In genomic region chr2:33134764-33135560, GRCh38 we compare ENCODE assay signal across 11 cellular contexts.
A peak's percentile ranks its signal among the peaks of the same experiment; 100 is the strongest.
DNase-seq lines count a peak whose midpoint lies in the region; ATAC-seq, FAIRE-seq and TF ChIP-seq lines count a peak whose summit lies in the region.
"Had no signal": no experiment of that assay in that cellular context is flagged by ENCODE, and none has a peak within 500 bp of the region (broad histone marks: within the 10 kb centered on the region; RNA-seq: fewer than 3 reads in every experiment).

No MANE protein-coding gene starts in this region.

- peaks cover 3% of the 10 kb centered on the region for H3K27me3 Mint-ChIP-seq in nephron progenitor cell (ENCODE audit: low read depth, poor library complexity)

- no peaks in the 10 kb centered on the region for H3K36me3 ChIP-seq in RWPE2 (ENCODE audit: low read depth)
- H3K36me3 ChIP-seq: BE2C had no signal

- H3K9me3 Mint-ChIP-seq in nephron progenitor cell, result no peaks in the 10 kb centered on the region

- H3K27me3 ChIP-seq in RWPE2 (ENCODE audit: insufficient read depth, poor library complexity, severe bottlenecking), result no peaks in the 10 kb centered on the region

- peaks cover 38% of the 10 kb centered on the region for H3K4me1 ChIP-seq in A549
- H3K4me1 ChIP-seq in RWPE2 (ENCODE audit: insufficient read depth, poor library complexity, severe bottlenecking), result peaks cover 25% of the 10 kb centered on the region
- H3K4me1 ChIP-seq: BE2C had no signal

- TF ChIP-seq EP300 in A549 (IDR thresholded peaks at IDR 0.05), result no peak

- WGBS in A549 (ENCODE audit: missing lambda C conversion rate), result 85% methylated on average over 14 of the region's 14 CpGs

- H3K36me3 Mint-ChIP-seq in nephron progenitor cell (ENCODE audit: low read depth), result no peaks in the 10 kb centered on the region

- ATAC-seq in A549 (peak; percentile 41 to 44; a peak in 5 of 6 replicates), RWPE2 (ENCODE audit: low read depth) (peak; percentile 22; the same call in 2 of the 3 replicates), HG03378 (IDR thresholded peaks at IDR 0.05; ENCODE audit: unreplicated experiment) (no peak), HG03521 (IDR thresholded peaks at IDR 0.05; ENCODE audit: unreplicated experiment) (no peak), HG03108 (IDR thresholded peaks at IDR 0.05; ENCODE audit: unreplicated experiment) (no peak), HG03354 (IDR thresholded peaks at IDR 0.05; ENCODE audit: poor library complexity, severe bottlenecking, unreplicated experiment) (no peak)

- H3K4me3 ChIP-seq in A549 (no peak overlapping the region), RWPE2 (ENCODE audit: severe bottlenecking) (peak overlapping the region; percentile 18)

- peak overlapping the region; percentile 27 for H3K27ac Mint-ChIP-seq in nephron progenitor cell

- FAIRE-seq in A549 (lab: Jason Lieb, UNC), result no peak

- DNase-seq in A549 (ENCODE audit: low read depth in 1 of 2, low spot score in 1 of 2) (no peak), RWPE2 (ENCODE audit: low spot score) (no peak), fibroblast of gingiva (ENCODE audit: low read depth) (peak; percentile 53), nephron progenitor cell (no peak)
- DNase-seq: activated CD8-positive, alpha-beta memory T cell treated with anti-CD3 and anti-CD28 coated beads, Interleukin-2, amount 50 U/mL, for 4 hours; BE2C; stimulated activated CD8-positive, alpha-beta memory T cell treated with anti-CD3 and anti-CD28 coated beads, Interleukin-4, amount 100 ng/mL, for 48 hours had no signal

- H3K9me3 ChIP-seq in A549, result no peaks in the 10 kb centered on the region
- no peaks in the 10 kb centered on the region for H3K9me3 ChIP-seq in RWPE2 (ENCODE audit: severe bottlenecking)
- H3K9me3 ChIP-seq: BE2C had no signal

- peaks cover 40% of the 10 kb centered on the region for H3K4me1 Mint-ChIP-seq in nephron progenitor cell

- CTCF ChIA-PET in A549 (lab: Yijun Ruan, JAX), result interaction anchor here (0.8 to 5.0 kb wide), 6 partner anchors 13 to 150 kb away, joined by 4 to 21 read pairs (median 4); no protein-coding TSS in a partner anchor

- peak overlapping the region; percentile 64 for H3K4me2 ChIP-seq in A549

- peak overlapping the region; percentile 8 for H3K4me3 Mint-ChIP-seq in nephron progenitor cell

- no peak for TF ChIP-seq RAD21 in A549 (conservative IDR thresholded peaks at IDR 0.05 in 1 of 2, IDR thresholded peaks at IDR 0.05 in 1 of 2)

- POLR2A ChIA-PET in A549 (lab: Yijun Ruan, JAX), result no interaction called here

- TF ChIP-seq CTCF in A549 (IDR thresholded peaks at IDR 0.05), result no peak
- TF ChIP-seq CTCF in RWPE2 (IDR thresholded peaks at IDR 0.05; ENCODE audit: poor library complexity, severe bottlenecking), result no peak
- no peak for TF ChIP-seq CTCF in nephron progenitor cell (IDR thresholded peaks at IDR 0.05)

- no peak for TF ChIP-seq POLR2A in A549 (IDR thresholded peaks at IDR 0.05; ENCODE audit: low read length)

- peak overlapping the region; percentile 44 to 64 for H3K27ac ChIP-seq in A549
- H3K27ac ChIP-seq in RWPE2 (ENCODE audit: poor library complexity, severe bottlenecking), result peak overlapping the region; percentile 59

TF ChIP-seq in A549, 52 proteins besides CTCF, POLR2A, EP300 and RAD21:
- TF ChIP-seq JUNB (IDR thresholded peaks at IDR 0.05) (no peak), HOXB5 (CRISPR knock-in tag; IDR thresholded peaks at IDR 0.05) (no peak), BHLHE40 (IDR thresholded peaks at IDR 0.05; ENCODE audit: low read depth, low read length) (no peak), ZC3H11A (IDR thresholded peaks at IDR 0.05) (no peak), BCL3 (IDR thresholded peaks at IDR 0.05) (no peak), POLR2AphosphoS2 (conservative IDR thresholded peaks at IDR 0.05; ENCODE audit: low read length) (no peak), KDM5A (IDR thresholded peaks at IDR 0.05) (no peak), RFX5 (IDR thresholded peaks at IDR 0.05) (no peak), EHMT2 (IDR thresholded peaks at IDR 0.05; ENCODE audit: low read depth) (no peak), NR3C1 (IDR thresholded peaks at IDR 0.05) (no peak), SMC3 (IDR thresholded peaks at IDR 0.05) (no peak), E2F6 (IDR thresholded peaks at IDR 0.05; ENCODE audit: borderline replicate concordance, low read depth) (no peak), RNF2 (IDR thresholded peaks at IDR 0.05; ENCODE audit: borderline replicate concordance, low read depth) (no peak), PBX3 (IDR thresholded peaks at IDR 0.05) (no peak), NFE2L2 (conservative IDR thresholded peaks at IDR 0.05; ENCODE audit: low read length) (no peak)

Comparison
In these comparisons a context has a peak if more than half of its experiments do, and no peak if none do; other contexts are left out.
1. ATAC-seq: peak in A549 (2 of 2) and RWPE2 (single experiment); none in HG03378 (single experiment), HG03521 (single experiment), HG03108 (single experiment) and HG03354 (single experiment).